ENCODE assay signal across 1 cellular context in genomic region chr1:229075217-229075616, GRCh38.
TF ChIP-seq lines count a peak whose summit lies in the region.

No MANE protein-coding gene starts in this region.

TF ChIP-seq in HepG2, 621 proteins besides CTCF, POLR2A, EP300 and RAD21 (continued from another document):
- no peak for TF ChIP-seq ATF7 (IDR thresholded peaks at IDR 0.05)
- no peak for TF ChIP-seq ATF7 (CRISPR knock-in tag; IDR thresholded peaks at IDR 0.05)
- no peak for TF ChIP-seq SALL1 (CRISPR knock-in tag; IDR thresholded peaks at IDR 0.05)
- no peak for TF ChIP-seq AKNA (CRISPR knock-in tag; IDR thresholded peaks at IDR 0.05; ENCODE audit: borderline replicate concordance)
- TF ChIP-seq HOMEZ (CRISPR knock-in tag; IDR thresholded peaks at IDR 0.05; ENCODE audit: low read depth) = no peak
- no peak for TF ChIP-seq POLR2G (IDR thresholded peaks at IDR 0.05; ENCODE audit: low read depth, low read length)
- TF ChIP-seq ZNF646 (CRISPR knock-in tag; IDR thresholded peaks at IDR 0.05) = no peak
- TF ChIP-seq ZNF260 (CRISPR knock-in tag; IDR thresholded peaks at IDR 0.05; ENCODE audit: borderline replicate concordance, low read depth) = no peak
- TF ChIP-seq TOE1 (CRISPR knock-in tag; IDR thresholded peaks at IDR 0.05) = no peak
- TF ChIP-seq SNAPC2 (CRISPR knock-in tag; IDR thresholded peaks at IDR 0.05) = no peak
- no peak for TF ChIP-seq ZBTB8A (CRISPR knock-in tag; IDR thresholded peaks at IDR 0.05; ENCODE audit: borderline replicate concordance, low read depth)
- no peak for TF ChIP-seq ZNF501 (CRISPR knock-in tag; IDR thresholded peaks at IDR 0.05)
